9 cellular contexts compared by ENCODE assay signal in the genomic region with DNA sequence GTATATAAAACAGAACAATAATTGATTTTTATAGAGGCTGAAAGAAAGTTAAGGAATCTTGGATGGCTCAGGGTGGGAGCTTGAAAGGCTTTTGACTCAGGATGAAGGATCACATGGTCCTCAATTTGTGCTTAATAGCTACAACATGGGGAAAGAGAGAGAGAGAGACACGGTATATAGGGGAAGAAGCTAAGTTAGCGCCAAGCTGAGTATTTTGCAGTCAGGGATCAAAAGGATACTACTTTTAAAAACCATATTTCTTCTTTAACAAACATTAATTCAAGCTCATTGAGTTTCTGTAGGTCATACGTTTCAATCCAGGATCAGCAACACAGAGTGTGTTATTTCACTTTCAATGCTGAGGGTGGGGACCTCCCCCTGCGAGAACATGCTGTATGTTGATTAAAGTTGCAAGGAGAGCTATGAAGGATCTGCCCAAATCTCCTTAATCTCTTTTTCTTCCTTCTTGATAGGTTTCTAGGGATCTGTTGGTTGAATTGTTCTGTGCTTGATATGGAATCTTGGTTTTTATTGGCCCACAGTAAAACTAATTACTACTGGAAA.
A peak's percentile ranks its signal among the peaks of the same experiment; 100 is the strongest.
DNase-seq lines count a peak whose midpoint lies in the region; ATAC-seq and TF ChIP-seq lines count a peak whose summit lies in the region.
"Had no signal": no experiment of that assay in that cellular context is flagged by ENCODE, and none has a peak within 500 bp of the region (broad histone marks: within the 10 kb centered on the region; RNA-seq: fewer than 3 reads in every experiment).

No MANE protein-coding gene starts in this region.

- H4K20me1 ChIP-seq in DND-41 (ENCODE audit: insufficient read depth, low read length) (no peaks in the 10 kb centered on the region), osteoblast (ENCODE audit: insufficient read depth, low read length) (no peaks in the 10 kb centered on the region)

- H3K4me1 Mint-ChIP-seq in activated T-helper 2 cell treated with anti-CD3 and anti-CD28 coated beads, Interferon-gamma antibody, Interleukin-2, Interleukin-4, amounts not matched to agents 10 μg/mL and 5 μg/mL and 100 μg/mL, durations not matched to agents 14 hours and 24 hours and 36 hours (ENCODE audit: low read depth) = peaks cover 44% of the 10 kb centered on the region

- peak overlapping the region; percentile 2 for H3K27ac Mint-ChIP-seq in activated T-helper 2 cell treated with anti-CD3 and anti-CD28 coated beads, Interferon-gamma antibody, Interleukin-2, Interleukin-4, amounts not matched to agents 10 μg/mL and 5 μg/mL and 100 μg/mL, durations not matched to agents 14 hours and 24 hours and 36 hours

- H3K9ac ChIP-seq in DND-41 (ENCODE audit: low read depth, low read length) = no peak overlapping the region

- peak overlapping the region; percentile 55 for H3K4me3 Mint-ChIP-seq in activated T-helper 2 cell treated with anti-CD3 and anti-CD28 coated beads, Interferon-gamma antibody, Interleukin-2, Interleukin-4, amounts not matched to agents 10 μg/mL and 5 μg/mL and 100 μg/mL, durations not matched to agents 14 hours and 24 hours and 36 hours (ENCODE audit: low read depth)

- H3K27me3 ChIP-seq in DND-41 (ENCODE audit: insufficient read depth, low read length, poor library complexity) (no peaks in the 10 kb centered on the region), osteoblast (ENCODE audit: insufficient read depth, low read length) (no peaks in the 10 kb centered on the region)

- H3K79me2 ChIP-seq in DND-41 (ENCODE audit: insufficient read depth, low read length) (no peaks in the 10 kb centered on the region), osteoblast (ENCODE audit: insufficient read depth, low read length) (no peaks in the 10 kb centered on the region)

- H3K27me3 Mint-ChIP-seq in activated T-helper 2 cell treated with anti-CD3 and anti-CD28 coated beads, Interferon-gamma antibody, Interleukin-2, Interleukin-4, amounts not matched to agents 10 μg/mL and 5 μg/mL and 100 μg/mL, durations not matched to agents 14 hours and 24 hours and 36 hours (ENCODE audit: low read depth) = no peaks in the 10 kb centered on the region

- intact Hi-C loops in activated T-helper 2 cell treated with anti-CD3 and anti-CD28 coated beads, Interferon-gamma antibody, Interleukin-2, Interleukin-4, amounts not matched to agents 10 μg/mL and 5 μg/mL and 100 μg/mL, durations not matched to agents 14 hours and 24 hours and 36 hours (cut with micrococcal nuclease) = loop anchor here (5.0 to 10.0 kb wide), 3 partner anchors 133 to 252 kb away; a partner anchor contains a TSS

- H3K4me2 ChIP-seq in DND-41 (ENCODE audit: insufficient read depth, low read length) (peak overlapping the region; percentile 51; the same call in 1 of the 2 replicates), osteoblast (ENCODE audit: insufficient read depth, low read length) (no peak overlapping the region)

- ATAC-seq in DND-41 (ENCODE audit: insufficient read depth, low read depth) = no peak
- ATAC-seq in GM21390 (IDR thresholded peaks at IDR 0.05; ENCODE audit: unreplicated experiment) = peak; percentile 36

- peaks cover 5% of the 10 kb centered on the region for H3K9me3 Mint-ChIP-seq in activated T-helper 2 cell treated with anti-CD3 and anti-CD28 coated beads, Interferon-gamma antibody, Interleukin-2, Interleukin-4, amounts not matched to agents 10 μg/mL and 5 μg/mL and 100 μg/mL, durations not matched to agents 14 hours and 24 hours and 36 hours

- H3K27ac ChIP-seq in DND-41 (ENCODE audit: low read length) (peak overlapping the region; percentile 85), osteoblast (ENCODE audit: low read depth, low read length) (no peak overlapping the region)
- H3K27ac ChIP-seq: thoracic aorta had no signal

- no peaks in the 10 kb centered on the region for H3K36me3 Mint-ChIP-seq in activated T-helper 2 cell treated with anti-CD3 and anti-CD28 coated beads, Interferon-gamma antibody, Interleukin-2, Interleukin-4, amounts not matched to agents 10 μg/mL and 5 μg/mL and 100 μg/mL, durations not matched to agents 14 hours and 24 hours and 36 hours (ENCODE audit: low read depth)

- H3K4me3 ChIP-seq in DND-41 (ENCODE audit: low read depth in 1 of 2, low read length in 2 of 2) = no peak overlapping the region
- H3K4me3 ChIP-seq in osteoblast (ENCODE audit: insufficient read depth, low read length) = no peak overlapping the region
- H3K4me3 ChIP-seq: thoracic aorta had no signal

- H2AFZ ChIP-seq in DND-41 (ENCODE audit: low read depth, low read length) = no peak overlapping the region
- peak overlapping the region; percentile 72 for H2AFZ ChIP-seq in osteoblast (ENCODE audit: low read length)

- H3K4me1 ChIP-seq in DND-41 (ENCODE audit: insufficient read depth, low read length) (peaks cover 47% of the 10 kb centered on the region), osteoblast (ENCODE audit: insufficient read depth, low read length) (peaks cover 14% of the 10 kb centered on the region)

- H3K36me3 ChIP-seq in DND-41 (ENCODE audit: insufficient read depth, low read length) (no peaks in the 10 kb centered on the region), osteoblast (ENCODE audit: insufficient read depth, low read length) (no peaks in the 10 kb centered on the region)
- H3K36me3 ChIP-seq: thoracic aorta had no signal

- TF ChIP-seq CTCF in DND-41 (IDR thresholded peaks at IDR 0.05; ENCODE audit: borderline replicate concordance, extremely low read depth, low read length, poor library complexity, severe bottlenecking) = peak; percentile 7
- TF ChIP-seq CTCF in osteoblast (IDR thresholded peaks at IDR 0.05; ENCODE audit: extremely low read depth, low read depth, low read length) = no peak

- peaks cover 2% of the 10 kb centered on the region for H3K9me3 ChIP-seq in DND-41 (ENCODE audit: insufficient read depth, low read length, severe bottlenecking)
- H3K9me3 ChIP-seq in osteoblast (ENCODE audit: low read depth, low read length) = no peaks in the 10 kb centered on the region
- H3K9me3 ChIP-seq: thoracic aorta had no signal

- DNase-seq in DND-41 = no peak
- DNase-seq in activated T-helper 2 cell treated with anti-CD3 and anti-CD28 coated beads, Interferon-gamma antibody, Interleukin-2, Interleukin-4, amounts not matched to agents 10 μg/mL and 5 μg/mL and 100 μg/mL, durations not matched to agents 14 hours and 24 hours and 36 hours (ENCODE audit: low spot score) = no peak
- no peak for DNase-seq in osteoblast (ENCODE audit: insufficient read length, low spot score, missing footprints)
- no peak for DNase-seq in COLO668 (lab: John Stamatoyannopoulos, UW; ENCODE audit: unreplicated experiment)
- DNase-seq in ureter (ENCODE audit: low spot score) = no peak
- DNase-seq in central memory CD4-positive, alpha-beta T cell = no peak
- DNase-seq in NCI-H2107 treated with DMSO at 0.1 percent for 48 hours (lab: John Stamatoyannopoulos, UW; ENCODE audit: unreplicated experiment) = no peak
